19 cellular contexts compared by ENCODE assay signal in the genomic region with DNA sequence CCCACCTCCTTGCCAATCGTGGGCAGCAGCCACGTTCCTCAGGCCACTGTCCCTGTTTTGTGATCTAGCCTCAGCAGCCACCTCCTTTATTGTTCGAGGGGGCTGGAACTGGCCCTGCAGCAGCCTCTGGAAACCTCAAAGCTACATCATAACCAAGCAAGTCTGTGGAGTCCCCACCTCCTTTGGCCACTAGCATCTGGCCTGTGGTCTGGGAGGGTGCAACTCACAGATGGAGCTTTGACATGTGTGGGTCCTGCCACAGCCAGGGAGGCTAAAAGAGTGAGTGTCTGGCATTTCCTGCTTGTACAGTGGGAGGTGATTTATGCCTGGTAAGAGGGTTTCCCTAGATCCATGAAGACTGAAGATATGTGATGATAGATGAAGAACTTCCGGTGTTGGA. TPM values are rescaled to one million over a fixed set of nuclear protein-coding genes. Genes with fewer than 3 reads are reported as not detected.
DNase-seq lines count a peak whose midpoint lies in the region; ATAC-seq, FAIRE-seq and TF ChIP-seq lines count a peak whose summit lies in the region.
"Had no signal": no experiment of that assay in that cellular context is flagged by ENCODE, and none has a peak within 500 bp of the region (broad histone marks: within the 10 kb centered on the region; RNA-seq: fewer than 3 reads in every experiment).

No MANE protein-coding gene starts in this region.

- H3K4me3 ChIP-seq in AG09309 (ENCODE audit: control insufficient read depth, low read depth, low read length) (no peak overlapping the region), bronchial epithelial cell (ENCODE audit: low read depth, low read length) (no peak overlapping the region)
- H3K4me3 ChIP-seq: colonic mucosa, sigmoid colon, thyroid gland had no signal

- TF ChIP-seq CTCF in AG09309 (IDR thresholded peaks at IDR 0.05; ENCODE audit: control insufficient read depth, insufficient read depth, low read depth, low read length, missing control alignments) (no peak), bronchial epithelial cell (IDR thresholded peaks at IDR 0.05; ENCODE audit: insufficient read depth, low read length, severe bottlenecking) (no peak)

- peak; percentile 83 for FAIRE-seq in bronchial epithelial cell (lab: Jason Lieb, UNC)

- no peaks in the 10 kb centered on the region for H3K36me3 ChIP-seq in bronchial epithelial cell (ENCODE audit: control insufficient read depth, insufficient read depth, low read length)
- H3K36me3 ChIP-seq: colonic mucosa, sigmoid colon, thyroid gland had no signal

- no peaks in the 10 kb centered on the region for H3K27me3 ChIP-seq in bronchial epithelial cell (ENCODE audit: control insufficient read depth, insufficient read depth, low read length)
- H3K27me3 ChIP-seq: colonic mucosa, thyroid gland had no signal

- peak; percentile 57 for DNase-seq in AG09309 (ENCODE audit: low read depth)
- peak; percentile 43 for DNase-seq in HT1080 (ENCODE audit: low read depth)
- DNase-seq in bronchial epithelial cell (ENCODE audit: low read depth): no peak
- peak; percentile 16 for DNase-seq in kidney tubule cell (ENCODE audit: low spot score)
- no peak for DNase-seq in T-helper 2 cell
- DNase-seq in CD1c-positive myeloid dendritic cell (ENCODE audit: extremely low spot score): no peak
- DNase-seq in dermis blood vessel endothelial cell: no peak
- DNase-seq: AML-193; colonic mucosa; GOT3; NCI-H1092; NCI-H2171 treated with DMSO at 0.1 percent for 48 hours; nephron progenitor cell; sigmoid colon; stimulated activated CD4-positive, alpha-beta T cell treated with anti-CD3 and anti-CD28 coated beads, Interleukin-4, amount 100 ng/mL, for 1 hour; T-helper 9 cell; thyroid gland had no signal

- ATAC-seq in HG02763 (IDR thresholded peaks at IDR 0.05; ENCODE audit: unreplicated experiment): no peak
- ATAC-seq: esophagus mucosa had no signal

RNA-seq across cellular contexts. Expression of a gene that starts 32.3 kb away (rescaled TPM):
- total RNA-seq in HT1080 (2014; rRNA removed; shearing (Covaris generic)): 57.7 and 59.7 TPM in 2 replicates
- polyA plus RNA-seq in HT1080 (2015; cell fraction: cytosol; rRNA removed): 62.1 and 68.5 TPM in 2 replicates
- 80.8 and 84.1 TPM in 2 replicates for polyA plus RNA-seq in HT1080 (2015; cell fraction: nucleus; rRNA removed)
- total RNA-seq in bronchial epithelial cell (30.0 and 34.0 TPM in 2 replicates), dermis blood vessel endothelial cell (45.4 and 54.2 TPM in 2 replicates)

Comparison
In these comparisons a context has a peak if more than half of its experiments do, and no peak if none do; other contexts are left out.
1. DNase-seq: peak in AG09309 (single experiment), HT1080 (single experiment) and kidney tubule cell (single experiment); none in bronchial epithelial cell (single experiment), T-helper 2 cell (0 of 5), CD1c-positive myeloid dendritic cell (single experiment) and dermis blood vessel endothelial cell (single experiment).